8 cellular contexts compared by ENCODE assay signal in genomic region chr6:116682334-116682712, GRCh38. TPM values are rescaled to one million over a fixed set of nuclear protein-coding genes. Genes with fewer than 3 reads are reported as not detected.
DNase-seq lines count a peak whose midpoint lies in the region; ATAC-seq and TF ChIP-seq lines count a peak whose summit lies in the region.

No MANE protein-coding gene starts in this region.

- CTCF ChIA-PET in CD4-positive, alpha-beta T cell (lab: Charles Lee), result interaction anchor here (2.7 kb wide), 1 partner anchor 14 kb away, joined by 7 read pairs; the partner anchor contains the start of gene ZUP1

- DNase-seq in CD4-positive, alpha-beta T cell, result peak in 5 of 10 experiments; percentile 10 to 30 (median 16)
- DNase-seq in T follicular helper cell (ENCODE audit: low read depth) (peak; percentile 7), cerebellar cortex (ENCODE audit: low spot score) (peak; percentile 15), upper lobe of right lung (no peak), HuH-7 (ENCODE audit: low spot score) (no peak)

- H3K36me3 ChIP-seq in muscle layer of duodenum (ENCODE audit: control insufficient read depth in 1 of 2, insufficient read depth in 2 of 2, low read length in 2 of 2), result no peaks in the 10 kb centered on the region
- no peaks in the 10 kb centered on the region for H3K36me3 ChIP-seq in upper lobe of right lung

- no peak overlapping the region for H3K27ac ChIP-seq in CD4-positive, alpha-beta T cell (ENCODE audit: low read depth, low read length)
- H3K27ac ChIP-seq in muscle layer of duodenum (ENCODE audit: low read length) (no peak overlapping the region), upper lobe of right lung (peak overlapping the region; percentile 95)

- H3K4me1 ChIP-seq in muscle layer of duodenum (ENCODE audit: control insufficient read depth in 1 of 2, insufficient read depth in 2 of 2, low read length in 2 of 2), result peaks cover 0 to 11% of the 10 kb centered on the region in 2 donors
- H3K4me1 ChIP-seq in upper lobe of right lung, result peaks cover 6% of the 10 kb centered on the region

- TF ChIP-seq CTCF in CD4-positive, alpha-beta T cell (IDR thresholded peaks at IDR 0.05), result no peak
- TF ChIP-seq CTCF in upper lobe of right lung (IDR thresholded peaks at IDR 0.05), result no peak

- peak overlapping the region; percentile 48 to 73 for H3K4me3 ChIP-seq in muscle layer of duodenum (ENCODE audit: low read depth in 1 of 2, low read length in 2 of 2)
- peak overlapping the region; percentile 93 for H3K4me3 ChIP-seq in upper lobe of right lung

- H3K27me3 ChIP-seq in CD4-positive, alpha-beta T cell (ENCODE audit: control insufficient read depth, insufficient read depth, low read length), result no peaks in the 10 kb centered on the region
- H3K27me3 ChIP-seq in muscle layer of duodenum (ENCODE audit: low read depth, low read length), result no peaks in the 10 kb centered on the region
- H3K27me3 ChIP-seq in upper lobe of right lung, result no peaks in the 10 kb centered on the region

- no peaks in the 10 kb centered on the region for H3K27me3 Mint-ChIP-seq in CD4-positive, alpha-beta T cell

- H3K9me3 Mint-ChIP-seq in CD4-positive, alpha-beta T cell, result no peaks in the 10 kb centered on the region

- H3K36me3 Mint-ChIP-seq in CD4-positive, alpha-beta T cell (ENCODE audit: low read depth), result peaks cover 51% of the 10 kb centered on the region

- intact Hi-C loops in CD4-positive, alpha-beta T cell (cut with DNase I, micrococcal nuclease), result loop anchor here in 1 of 2 experiments (1.0 to 10.0 kb wide), 3 partner anchors 15 to 578 kb away; partner anchors contain the start of gene NT5DC1
- intact Hi-C loops in upper lobe of right lung (cut with DNase I), result no loop called here

- peaks cover 71% of the 10 kb centered on the region for H3K4me1 Mint-ChIP-seq in CD4-positive, alpha-beta T cell (ENCODE audit: low read depth)

- peak; percentile 13 for ATAC-seq in CD4-positive, alpha-beta T cell (ENCODE audit: poor library complexity)
- ATAC-seq in GM18861 (IDR thresholded peaks at IDR 0.05; ENCODE audit: unreplicated experiment) (peak; percentile 38), HG03565 (IDR thresholded peaks at IDR 0.05; ENCODE audit: unreplicated experiment) (peak; percentile 31), upper lobe of right lung (peak; percentile 56)

- peak overlapping the region; percentile 99 for H3K4me3 Mint-ChIP-seq in CD4-positive, alpha-beta T cell

- POLR2A ChIA-PET in CD4-positive, alpha-beta T cell (lab: Charles Lee), result interaction anchor here (1.1 to 3.5 kb wide), 6 partner anchors 15 to 581 kb away, joined by 4 to 46 read pairs (median 12); partner anchors contain the start of genes NT5DC1, RWDD1, TSPYL1 and TSPYL4

- H3K27ac Mint-ChIP-seq in CD4-positive, alpha-beta T cell, result peak overlapping the region; percentile 94

- H3K9me3 ChIP-seq in CD4-positive, alpha-beta T cell (ENCODE audit: control insufficient read depth, low read length), result no peaks in the 10 kb centered on the region
- no peaks in the 10 kb centered on the region for H3K9me3 ChIP-seq in muscle layer of duodenum (ENCODE audit: control insufficient read depth in 1 of 2, low read length in 2 of 2)
- H3K9me3 ChIP-seq in upper lobe of right lung, result no peaks in the 10 kb centered on the region

RNA-seq across cellular contexts. Expression of gene KPNA5, which starts 1.3 kb away (rescaled TPM):
- total RNA-seq in CD4-positive, alpha-beta T cell, result 10 to 100 TPM; 60.0 to 66.0 TPM
- 18.1 TPM for total RNA-seq in upper lobe of right lung

RNA-seq across cellular contexts. Expression of gene ZUP1, which starts 13.8 kb away (rescaled TPM):
- 10 to 100 TPM; 14.2 to 14.9 TPM for total RNA-seq in CD4-positive, alpha-beta T cell
- total RNA-seq in upper lobe of right lung, result 11.0 TPM

Comparison
In these comparisons a context has a peak if more than half of its experiments do, and no peak if none do; other contexts are left out.
1. DNase-seq: peak in T follicular helper cell (single experiment) and cerebellar cortex (single experiment); none in upper lobe of right lung (single experiment) and HuH-7 (single experiment).
2. Peak in every context shown above with its lines, with median percentiles within 50 percentile points of each other: ATAC-seq.